20 cellular contexts compared by ENCODE assay signal in the genomic region with DNA sequence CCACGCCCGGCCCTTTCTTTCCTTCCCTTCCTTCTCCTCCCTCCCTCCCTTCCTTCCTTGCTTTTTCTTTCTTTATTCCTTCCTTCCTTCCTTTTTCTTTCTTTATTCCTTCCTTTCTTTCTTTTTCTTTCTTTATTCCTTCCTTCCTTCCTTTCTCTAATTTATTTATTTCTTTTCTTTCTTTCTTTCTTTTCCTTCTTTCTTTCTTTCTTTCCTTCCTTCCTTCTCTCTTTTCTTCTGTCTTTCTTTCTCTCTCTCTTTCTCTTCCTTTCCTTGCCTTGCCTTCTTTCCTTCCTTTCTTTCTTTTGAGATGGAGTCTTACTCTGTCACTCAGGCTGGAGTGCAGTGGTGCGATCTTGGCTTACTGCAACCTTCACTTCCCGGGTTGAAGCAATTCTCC. TPM values are rescaled to one million over a fixed set of nuclear protein-coding genes. Genes with fewer than 3 reads are reported as not detected.
DNase-seq lines count a peak whose midpoint lies in the region; ATAC-seq, FAIRE-seq and TF ChIP-seq lines count a peak whose summit lies in the region.
"Had no signal": no experiment of that assay in that cellular context is flagged by ENCODE, and none has a peak within 500 bp of the region (broad histone marks: within the 10 kb centered on the region; RNA-seq: fewer than 3 reads in every experiment).

No MANE protein-coding gene starts in this region.

- no peaks in the 10 kb centered on the region for H3K9me1 ChIP-seq in K562 (ENCODE audit: control insufficient read depth, insufficient read depth, low read length)

- TF ChIP-seq RAD21 in K562 (CRISPR knock-in tag; conservative IDR thresholded peaks at IDR 0.05 in 1 of 2, IDR thresholded peaks at IDR 0.05 in 1 of 2) = no peak

- BruUV-seq in K562 (replicated peaks; lab: Mats Ljungman, UMichigan) = no TSS peak

- H3K4me1 Mint-ChIP-seq in WTC11 (peaks cover 30% of the 10 kb centered on the region), glutamatergic neuron (ENCODE audit: low read depth, unreplicated experiment) (peaks cover 21% of the 10 kb centered on the region), neural progenitor cell (peaks cover 42% of the 10 kb centered on the region)
- H3K4me1 Mint-ChIP-seq: CD4-positive, CD25-positive, alpha-beta regulatory T cell; CD8-positive, alpha-beta memory T cell had no signal

- H3K27ac Mint-ChIP-seq in WTC11 (peak overlapping the region; percentile 70; the same call in 1 of the 2 replicates), glutamatergic neuron (ENCODE audit: unreplicated experiment) (peak overlapping the region; percentile 98), neural progenitor cell (peak overlapping the region; percentile 100)
- H3K27ac Mint-ChIP-seq: CD4-positive, CD25-positive, alpha-beta regulatory T cell had no signal

- H3K36me3 ChIP-seq in K562 (ENCODE audit: control insufficient read depth, insufficient read depth, low read length) (no peaks in the 10 kb centered on the region), neural progenitor cell (no peaks in the 10 kb centered on the region)
- H3K36me3 ChIP-seq: BE2C had no signal

- no peak overlapping the region for H3K4me3 ChIP-seq in K562
- H3K4me3 ChIP-seq in neural progenitor cell = no peak overlapping the region

- no peak for TF ChIP-seq POLR2A in K562 (conservative IDR thresholded peaks at IDR 0.05)

- POLR2A ChIA-PET in WTC11 (lab: Charles Lee) (no interaction called here), K562 (lab: Yijun Ruan, JAX) (no interaction called here)

- H3K79me2 ChIP-seq in K562 (ENCODE audit: control insufficient read depth, insufficient read depth, low read length) (no peaks in the 10 kb centered on the region), neural progenitor cell (ENCODE audit: low read depth) (no peaks in the 10 kb centered on the region)

- H3K9ac ChIP-seq in K562 (ENCODE audit: insufficient read depth in 1 of 2, low read depth in 2 of 2, low read length in 2 of 2) = no peak overlapping the region
- no peak overlapping the region for H3K9ac ChIP-seq in neural progenitor cell

- in situ Hi-C loops in K562 (cut with MboI) = loop anchor here (25.0 kb wide), 1 partner anchor 479 kb away; no protein-coding TSS in a partner anchor

- WGBS in K562 (ENCODE audit: insufficient coverage, low coverage, missing lambda C conversion rate) = 0% methylated on average over 1 of the region's 4 CpGs

- no peak overlapping the region for H3K4me3 Mint-ChIP-seq in WTC11
- no peak overlapping the region for H3K4me3 Mint-ChIP-seq in glutamatergic neuron (ENCODE audit: unreplicated experiment)
- H3K4me3 Mint-ChIP-seq in neural progenitor cell = no peak overlapping the region
- H3K4me3 Mint-ChIP-seq: CD4-positive, CD25-positive, alpha-beta regulatory T cell; CD8-positive, alpha-beta memory T cell had no signal

- FAIRE-seq in K562 (lab: Jason Lieb, UNC) = no peak
- FAIRE-seq: A204.1, G401.6, GM12892, GM18507 had no signal

- intact Hi-C loops in K562 (cut with micrococcal nuclease) = no loop called here

- TF ChIP-seq CTCF in WTC11 (IDR thresholded peaks at IDR 0.05) = no peak
- TF ChIP-seq CTCF in K562 (IDR thresholded peaks at IDR 0.05 in 2 of 3, conservative IDR thresholded peaks at IDR 0.05 in 1 of 3; ENCODE audit: insufficient read depth in 2 of 3, low read depth in 1 of 3, low read length in 3 of 3) = no peak
- TF ChIP-seq CTCF in glutamatergic neuron (IDR thresholded peaks at IDR 0.05; ENCODE audit: partially characterized antibody, unreplicated experiment) = no peak
- no peak for TF ChIP-seq CTCF in neural progenitor cell (IDR thresholded peaks at IDR 0.05)

- H3K9me3 ChIP-seq in K562 (replicated peaks; ENCODE audit: control insufficient read depth, insufficient read depth, low read depth, low read length) (no peaks in the 10 kb centered on the region), neural progenitor cell (ENCODE audit: low read depth) (no peaks in the 10 kb centered on the region)
- H3K9me3 ChIP-seq: BE2C had no signal

- TF ChIP-seq EP300 in K562 (IDR thresholded peaks at IDR 0.05; ENCODE audit: low read length) = no peak

- no peak overlapping the region for H2AFZ ChIP-seq in K562 (ENCODE audit: low read depth, low read length)
- H2AFZ ChIP-seq in neural progenitor cell (replicated peaks) = no peak overlapping the region

- ATAC-seq in WTC11 (no peak), K562 (no peak), GM21528 (IDR thresholded peaks at IDR 0.05; ENCODE audit: low FRiP score, unreplicated experiment) (no peak)
- ATAC-seq: HCT116 had no signal

- H3K27me3 ChIP-seq in K562 (ENCODE audit: control insufficient read depth in 2 of 2, insufficient read depth in 2 of 2, low read length in 2 of 2) (peaks cover 4 to 20% of the 10 kb centered on the region in 2 experiments; a peak in 3 of 5 replicates), neural progenitor cell (no peaks in the 10 kb centered on the region)
- H3K27me3 ChIP-seq: BE2C had no signal

- H3K27me3 Mint-ChIP-seq in WTC11 (ENCODE audit: low read depth) = no peaks in the 10 kb centered on the region; the same call in 1 of the 2 replicates
- peaks cover 3% of the 10 kb centered on the region for H3K27me3 Mint-ChIP-seq in glutamatergic neuron (ENCODE audit: unreplicated experiment)
- peaks cover 15% of the 10 kb centered on the region for H3K27me3 Mint-ChIP-seq in neural progenitor cell (ENCODE audit: insufficient read depth, low read depth)

- no peaks in the 10 kb centered on the region for H4K20me1 ChIP-seq in K562 (replicated peaks; ENCODE audit: control insufficient read depth, insufficient read depth, low read length)
- no peaks in the 10 kb centered on the region for H4K20me1 ChIP-seq in neural progenitor cell (ENCODE audit: low read depth)

- H3K36me3 Mint-ChIP-seq in WTC11 (no peaks in the 10 kb centered on the region), glutamatergic neuron (ENCODE audit: unreplicated experiment) (no peaks in the 10 kb centered on the region), neural progenitor cell (no peaks in the 10 kb centered on the region)
- H3K36me3 Mint-ChIP-seq: CD4-positive, CD25-positive, alpha-beta regulatory T cell had no signal

- H3K4me2 ChIP-seq in K562 (ENCODE audit: insufficient read depth, low read length) (no peak overlapping the region), neural progenitor cell (no peak overlapping the region)

- H3K9me3 Mint-ChIP-seq in WTC11 (no peaks in the 10 kb centered on the region), glutamatergic neuron (ENCODE audit: unreplicated experiment) (peaks cover 13% of the 10 kb centered on the region), neural progenitor cell (no peaks in the 10 kb centered on the region)
- H3K9me3 Mint-ChIP-seq: CD4-positive, CD25-positive, alpha-beta regulatory T cell; CD8-positive, alpha-beta memory T cell had no signal

- H3K27ac ChIP-seq in K562 (ENCODE audit: extremely low read depth, low read depth, low read length) (no peak overlapping the region), neural progenitor cell (no peak overlapping the region)

- CTCF ChIA-PET in WTC11 (lab: Charles Lee) = interaction anchor here (1.0 to 3.3 kb wide), 4 partner anchors 9 to 21 kb away, joined by 4 to 17 read pairs (median 6); no protein-coding TSS in a partner anchor
- CTCF ChIA-PET in K562 (lab: Yijun Ruan, JAX; ENCODE audit: low intra/inter-chr PET ratio) = interaction anchor here (0.6 kb wide), 1 partner anchor 20 kb away, joined by 4 read pairs; no protein-coding TSS in a partner anchor

- H3K4me1 ChIP-seq in K562 (replicated peaks in 1 of 2; ENCODE audit: control insufficient read depth in 2 of 2, insufficient read depth in 2 of 2, low read length in 2 of 2) (no peaks in the 10 kb centered on the region; a peak in 1 of 5 replicates), neural progenitor cell (peaks cover 32% of the 10 kb centered on the region)
- H3K4me1 ChIP-seq: BE2C had no signal

- DNase-seq in WTC11 (ENCODE audit: low spot score) (no peak), K562 (ENCODE audit: extremely low read depth in 1 of 4, low spot score in 3 of 4) (no peak), glutamatergic neuron (no peak), neural progenitor cell (ENCODE audit: low spot score) (no peak), NCI-H446 treated with DMSO at 0.1 percent for 48 hours (lab: John Stamatoyannopoulos, UW) (no peak), T-helper 2 cell (no peak)
- DNase-seq: ACHN; CD4-positive, CD25-positive, alpha-beta regulatory T cell; CD8-positive, alpha-beta memory T cell; DMS 273 treated with DMSO at 0.1 percent for 48 hours; GOT3; H7; IMR-90 had no signal

- peaks cover 13% of the 10 kb centered on the region for H3F3A ChIP-seq in neural progenitor cell (ENCODE audit: low read depth)

RNA-seq across cellular contexts. Expression of a gene that starts 15.9 kb away (rescaled TPM):
- total RNA-seq in WTC11 (2021) = 1.7 to 2.2 TPM (median 2.1 TPM) in 3 replicates
- total RNA-seq in K562 (2011; cell fraction: chromatin; rRNA removed; ENCODE audit: low replicate concordance) = not detected in 2 replicates
- not detected in 2 replicates for total RNA-seq in K562 (2011; cell fraction: nucleolus; rRNA removed)
- total RNA-seq in K562 (2011; cell fraction: nucleoplasm; rRNA removed) = not detected in 2 replicates
- not detected in 2 replicates for total RNA-seq in K562 (2014; rRNA removed)
- total RNA-seq in K562 (2014; rRNA removed; fragmentation: Illumina TruSeq; extraction: Trizol) = not detected in 2 replicates
- total RNA-seq in K562 (2015; rRNA removed; fragmentation: Illumina TruSeq; extraction: Trizol) = not detected in 2 replicates
- not detected in 2 replicates for total RNA-seq in K562 (2021)
- polyA plus RNA-seq in K562 (2011; rRNA removed) = not detected in 2 replicates
- not detected in 2 replicates for polyA plus RNA-seq in K562 (2011; cell fraction: cytosol; rRNA removed)
- polyA plus RNA-seq in K562 (2011; cell fraction: nucleus; rRNA removed) = not detected in 2 replicates
- polyA plus RNA-seq in K562 (2012) = not detected in 2 replicates
- polyA plus RNA-seq in K562 (2014; fragmentation: Illumina TruSeq; extraction: Trizol) = not detected in 2 replicates
- polyA plus RNA-seq in K562 (2014; fragmentation: Nextera tagmentation; extraction: Ambion mirVana) = not detected
- polyA plus RNA-seq in K562 (2014; rRNA removed) = not detected in 2 replicates
- polyA minus RNA-seq in K562 (2011; rRNA and poly(A)+ RNA removed) = not detected in 2 replicates
- not detected in 2 replicates for polyA minus RNA-seq in K562 (2011; cell fraction: cytosol; rRNA and poly(A)+ RNA removed)
- polyA minus RNA-seq in K562 (2011; cell fraction: nucleus; rRNA and poly(A)+ RNA removed) = not detected in 2 replicates
- total RNA-seq in glutamatergic neuron (ENCODE audit: unreplicated experiment) = 7.8 TPM
- total RNA-seq in neural progenitor cell (ENCODE audit: low replicate concordance) = 8.6 and 19.7 TPM in 2 replicates
- total RNA-seq: CD4-positive, CD25-positive, alpha-beta regulatory T cell; CD8-positive, alpha-beta memory T cell; IMR-90 had no signal
- polyA plus RNA-seq: CD4-positive, CD25-positive, alpha-beta regulatory T cell; CD8-positive, alpha-beta memory T cell; IMR-90 had no signal

RNA-seq across cellular contexts. Expression of a gene that starts 52.6 kb away (rescaled TPM):
- 6.6 to 10.1 TPM (median 8.1 TPM) in 3 replicates for total RNA-seq in WTC11 (2021)
- 51.2 and 76.5 TPM in 2 replicates for total RNA-seq in K562 (2011; cell fraction: chromatin; rRNA removed; ENCODE audit: low replicate concordance)
- 50.5 and 58.7 TPM in 2 replicates for total RNA-seq in K562 (2011; cell fraction: nucleolus; rRNA removed)
- 56.2 and 57.9 TPM in 2 replicates for total RNA-seq in K562 (2011; cell fraction: nucleoplasm; rRNA removed)
- total RNA-seq in K562 (2014; rRNA removed) = 3.8 and 4.1 TPM in 2 replicates
- 5.5 and 5.7 TPM in 2 replicates for total RNA-seq in K562 (2014; rRNA removed; fragmentation: Illumina TruSeq; extraction: Trizol)
- total RNA-seq in K562 (2015; rRNA removed; fragmentation: Illumina TruSeq; extraction: Trizol) = 5.0 and 5.2 TPM in 2 replicates
- total RNA-seq in K562 (2021) = 18.4 and 20.7 TPM in 2 replicates
- polyA plus RNA-seq in K562 (2011; rRNA removed) = 13.0 and 25.6 TPM in 2 replicates
- polyA plus RNA-seq in K562 (2011; cell fraction: cytosol; rRNA removed) = 8.0 and 14.7 TPM in 2 replicates
- polyA plus RNA-seq in K562 (2011; cell fraction: nucleus; rRNA removed) = 63.8 and 68.6 TPM in 2 replicates
- polyA plus RNA-seq in K562 (2012) = 5.8 and 7.8 TPM in 2 replicates
- 12.2 and 12.3 TPM in 2 replicates for polyA plus RNA-seq in K562 (2014; fragmentation: Illumina TruSeq; extraction: Trizol)
- polyA plus RNA-seq in K562 (2014; fragmentation: Nextera tagmentation; extraction: Ambion mirVana) = 1 to 10 TPM; 2.9 to 5.6 TPM
- 11.4 and 11.7 TPM in 2 replicates for polyA plus RNA-seq in K562 (2014; rRNA removed)
- 18.0 and 19.0 TPM in 2 replicates for polyA minus RNA-seq in K562 (2011; rRNA and poly(A)+ RNA removed)
- polyA minus RNA-seq in K562 (2011; cell fraction: cytosol; rRNA and poly(A)+ RNA removed) = 7.5 and 9.8 TPM in 2 replicates
- polyA minus RNA-seq in K562 (2011; cell fraction: nucleus; rRNA and poly(A)+ RNA removed) = 15.6 and 35.9 TPM in 2 replicates
- 106 TPM for total RNA-seq in glutamatergic neuron (ENCODE audit: unreplicated experiment)
- total RNA-seq in neural progenitor cell (ENCODE audit: low replicate concordance) = 6.3 and 9.2 TPM in 2 replicates
